ENCODE assay signal across 12 cellular contexts in genomic region chr5:87127426-87127825, GRCh38.
DNase-seq lines count a peak whose midpoint lies in the region; ATAC-seq lines count a peak whose summit lies in the region.
"Had no signal": no experiment of that assay in that cellular context is flagged by ENCODE, and none has a peak within 500 bp of the region (broad histone marks: within the 10 kb centered on the region; RNA-seq: fewer than 3 reads in every experiment).

No MANE protein-coding gene starts in this region.

- H3K4me1 ChIP-seq in mesenchymal stem cell (ENCODE audit: control insufficient read depth, insufficient read depth, low read depth, low read length), result peaks cover 1% of the 10 kb centered on the region
- H3K4me1 ChIP-seq: gastroesophageal sphincter had no signal

- H3K79me1 ChIP-seq in mesenchymal stem cell (replicated peaks; ENCODE audit: low read length, poor library complexity, severe bottlenecking), result no peaks in the 10 kb centered on the region

- DNase-seq in EH (ENCODE audit: low read depth) (peak; percentile 70), mesenchymal stem cell (no peak), DMS79 (lab: John Stamatoyannopoulos, UW) (no peak), dermis blood vessel endothelial cell (no peak), posterior cingulate gyrus (no peak)
- no peak for DNase-seq in activated naive CD8-positive, alpha-beta T cell treated with anti-CD3 and anti-CD28 coated beads, Interleukin-2, amount 10 ng/mL, durations not matched to agents 7 days and 5 days
- DNase-seq: DMS79 treated with DMSO at 0.1 percent for 48 hours, Karpas-422, thyroid gland had no signal

- H2BK120ac ChIP-seq in mesenchymal stem cell (ENCODE audit: low read depth, low read length), result no peak overlapping the region

- H2BK5ac ChIP-seq in mesenchymal stem cell (ENCODE audit: low read depth, low read length, poor library complexity, severe bottlenecking), result no peak overlapping the region

- H3K4me2 ChIP-seq in mesenchymal stem cell (ENCODE audit: low read length, poor library complexity, severe bottlenecking), result no peak overlapping the region

- peak overlapping the region; percentile 57 for H3K9ac ChIP-seq in mesenchymal stem cell (ENCODE audit: low read length)

- no peak overlapping the region for H3K4me3 ChIP-seq in mesenchymal stem cell (ENCODE audit: insufficient read depth in 1 of 2, low read depth in 1 of 2, low read length in 2 of 2)
- H3K4me3 ChIP-seq: gastroesophageal sphincter, thyroid gland had no signal

- no peak overlapping the region for H2AFZ ChIP-seq in mesenchymal stem cell (ENCODE audit: low read depth, low read length)

- no peak overlapping the region for H4K8ac ChIP-seq in mesenchymal stem cell (ENCODE audit: low read length)

- H3K14ac ChIP-seq in mesenchymal stem cell (ENCODE audit: low read length in 2 of 2), result no peak overlapping the region

- H3K4ac ChIP-seq in mesenchymal stem cell (ENCODE audit: low read depth in 1 of 2, low read length in 2 of 2), result no peak overlapping the region

- no peaks in the 10 kb centered on the region for H3K9me3 ChIP-seq in mesenchymal stem cell (ENCODE audit: control insufficient read depth, low read length)
- H3K9me3 ChIP-seq: gastroesophageal sphincter, thyroid gland had no signal

- H2BK12ac ChIP-seq in mesenchymal stem cell (ENCODE audit: low read length in 2 of 2), result no peak overlapping the region

- peaks cover 7% of the 10 kb centered on the region for H3K36me3 Mint-ChIP-seq in activated naive CD8-positive, alpha-beta T cell treated with anti-CD3 and anti-CD28 coated beads, Interleukin-2, amount 10 ng/mL, durations not matched to agents 7 days and 5 days

- peak overlapping the region; percentile 18 for H3K4me3 Mint-ChIP-seq in activated naive CD8-positive, alpha-beta T cell treated with anti-CD3 and anti-CD28 coated beads, Interleukin-2, amount 10 ng/mL, durations not matched to agents 7 days and 5 days

- POLR2A ChIA-PET in activated naive CD8-positive, alpha-beta T cell treated with anti-CD3 and anti-CD28 coated beads, Interleukin-2, amount 10 ng/mL, durations not matched to agents 7 days and 5 days (lab: Charles Lee), result no interaction called here

- no peak overlapping the region for H4K91ac ChIP-seq in mesenchymal stem cell (ENCODE audit: low read length)

- H3K27ac ChIP-seq in mesenchymal stem cell (ENCODE audit: low read length, poor library complexity, severe bottlenecking), result peak overlapping the region; percentile 40
- H3K27ac ChIP-seq: gastroesophageal sphincter had no signal

- H3K23ac ChIP-seq in mesenchymal stem cell (ENCODE audit: low read length in 2 of 2), result no peak overlapping the region

- H3K27ac Mint-ChIP-seq in activated naive CD8-positive, alpha-beta T cell treated with anti-CD3 and anti-CD28 coated beads, Interleukin-2, amount 10 ng/mL, durations not matched to agents 7 days and 5 days, result peak overlapping the region; percentile 47

- peaks cover 25% of the 10 kb centered on the region for H3K4me1 Mint-ChIP-seq in activated naive CD8-positive, alpha-beta T cell treated with anti-CD3 and anti-CD28 coated beads, Interleukin-2, amount 10 ng/mL, durations not matched to agents 7 days and 5 days

- no peak overlapping the region for H3K18ac ChIP-seq in mesenchymal stem cell (ENCODE audit: low read depth in 1 of 2, low read length in 2 of 2)

- intact Hi-C loops in posterior cingulate gyrus (cut with DNase I), result no loop called here

- no peaks in the 10 kb centered on the region for H3K27me3 Mint-ChIP-seq in activated naive CD8-positive, alpha-beta T cell treated with anti-CD3 and anti-CD28 coated beads, Interleukin-2, amount 10 ng/mL, durations not matched to agents 7 days and 5 days

- H2BK15ac ChIP-seq in mesenchymal stem cell (ENCODE audit: low read depth, poor library complexity, severe bottlenecking), result no peak overlapping the region

- WGBS in mesenchymal stem cell, result no CpG with 5 or more reads among the region's 1 CpG

- peak; percentile 62 for ATAC-seq in HG03354 (IDR thresholded peaks at IDR 0.05; ENCODE audit: poor library complexity, severe bottlenecking, unreplicated experiment)
- ATAC-seq in activated naive CD8-positive, alpha-beta T cell treated with anti-CD3 and anti-CD28 coated beads, Interleukin-2, amount 10 ng/mL, durations not matched to agents 7 days and 5 days (ENCODE audit: low read depth), result peak; percentile 92
- ATAC-seq in GM19397 (IDR thresholded peaks at IDR 0.05; ENCODE audit: unreplicated experiment), result no peak
- ATAC-seq: gastroesophageal sphincter had no signal

- H3K9me3 Mint-ChIP-seq in activated naive CD8-positive, alpha-beta T cell treated with anti-CD3 and anti-CD28 coated beads, Interleukin-2, amount 10 ng/mL, durations not matched to agents 7 days and 5 days, result peaks cover 6% of the 10 kb centered on the region

- H3K36me3 ChIP-seq in mesenchymal stem cell (ENCODE audit: control insufficient read depth in 1 of 2, insufficient read depth in 2 of 2, low read depth in 1 of 2, low read length in 2 of 2), result no peaks in the 10 kb centered on the region
- H3K36me3 ChIP-seq: gastroesophageal sphincter, thyroid gland had no signal

- H3K27me3 ChIP-seq in mesenchymal stem cell (ENCODE audit: control insufficient read depth in 1 of 2, insufficient read depth in 1 of 2, low read length in 2 of 2), result no peaks in the 10 kb centered on the region
- H3K27me3 ChIP-seq: gastroesophageal sphincter, thyroid gland had no signal

- H2AK5ac ChIP-seq in mesenchymal stem cell (ENCODE audit: low read length, severe bottlenecking), result no peak overlapping the region
